18 cellular contexts compared by ENCODE assay signal in the genomic region with DNA sequence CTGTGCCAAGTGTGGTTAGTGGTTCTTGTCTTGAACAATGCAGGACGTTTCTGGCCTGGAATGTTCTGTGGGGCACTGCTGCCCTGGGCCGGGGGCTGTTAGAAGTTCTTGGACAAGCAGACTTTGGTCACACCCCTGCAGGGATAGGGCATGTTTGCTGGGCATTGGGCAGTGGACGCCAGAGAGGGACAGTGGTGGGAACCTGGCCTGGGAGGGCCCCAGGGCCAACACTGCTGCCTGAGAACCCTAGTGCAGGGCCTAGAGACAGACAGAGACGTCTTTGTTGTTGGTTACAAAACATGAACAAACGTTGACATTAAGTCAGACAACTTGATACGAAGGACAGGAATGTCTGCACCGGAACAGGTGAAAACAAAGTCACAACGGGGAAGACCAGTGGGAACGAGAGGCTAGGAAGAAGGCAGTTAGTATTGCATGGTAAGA. TPM values are rescaled to one million over a fixed set of nuclear protein-coding genes. Genes with fewer than 3 reads are reported as not detected.
"Had no signal": no experiment of that assay in that cellular context is flagged by ENCODE, and none has a peak within 500 bp of the region (broad histone marks: within the 10 kb centered on the region; RNA-seq: fewer than 3 reads in every experiment).

No MANE protein-coding gene starts in this region.

- H3K36me3 ChIP-seq: esophagus squamous epithelium, thoracic aorta, transverse colon had no signal

- H3K9me3 ChIP-seq: esophagus squamous epithelium, sigmoid colon, stomach, thoracic aorta, transverse colon had no signal

- DNase-seq: esophagus squamous epithelium; foreskin fibroblast; left colon; naive thymus-derived CD4-positive, alpha-beta T cell; nephron progenitor cell; sigmoid colon; stimulated activated CD4-positive, alpha-beta T cell treated with anti-CD3 and anti-CD28 coated beads, Interleukin-2, amount 100 ng/mL, for 24 hours; stimulated activated CD4-positive, alpha-beta T cell treated with anti-CD3 and anti-CD28 coated beads, Interleukin-4, amount 100 ng/mL, for 4 hours; stimulated activated naive CD4-positive, alpha-beta T cell; stomach; transverse colon had no signal

- H3K4me3 Mint-ChIP-seq: dendritic cell treated with granulocyte-macrophage colony-stimulating factor and Interleukin-4, amounts not matched to agents 40 ng/mL and 50 ng/mL, for 4 days; naive thymus-derived CD4-positive, alpha-beta T cell; nephron progenitor cell had no signal

- H3K4me1 ChIP-seq: parathyroid adenoma, sigmoid colon had no signal

- H3K4me2 ChIP-seq: hepatocyte had no signal

- ATAC-seq: left colon; naive thymus-derived CD4-positive, alpha-beta T cell had no signal

- H2AFZ ChIP-seq: hepatocyte, parathyroid adenoma had no signal

- H3K9me3 Mint-ChIP-seq: dendritic cell treated with granulocyte-macrophage colony-stimulating factor and Interleukin-4, amounts not matched to agents 40 ng/mL and 50 ng/mL, for 4 days; nephron progenitor cell had no signal

- H3K27ac Mint-ChIP-seq: dendritic cell treated with granulocyte-macrophage colony-stimulating factor and Interleukin-4, amounts not matched to agents 40 ng/mL and 50 ng/mL, for 4 days; nephron progenitor cell had no signal

- H3K4me3 ChIP-seq: esophagus squamous epithelium, hepatocyte, sigmoid colon, skin epidermis, stomach, thoracic aorta, transverse colon had no signal

- H3K27ac ChIP-seq: esophagus squamous epithelium, hepatocyte, parathyroid adenoma, sigmoid colon, stomach, thoracic aorta, transverse colon had no signal

- H3K79me2 ChIP-seq: hepatocyte, parathyroid adenoma had no signal

- H3K27me3 ChIP-seq: esophagus squamous epithelium, hepatocyte, sigmoid colon, stomach, transverse colon had no signal

RNA-seq across cellular contexts. Expression of gene WNK2, which starts 57.0 kb away (rescaled TPM):
- total RNA-seq: lung microvascular endothelial cell, pulmonary artery endothelial cell had no signal
- polyA plus RNA-seq: naive thymus-derived CD4-positive, alpha-beta T cell had no signal
